Comparison of ENCODE assay signal across 8 cellular contexts in genomic region chr2:192195548-192196418, GRCh38. TPM values are rescaled to one million over a fixed set of nuclear protein-coding genes. Genes with fewer than 3 reads are reported as not detected.
A peak's percentile ranks its signal among the peaks of the same experiment; 100 is the strongest.
DNase-seq lines count a peak whose midpoint lies in the region; ATAC-seq and TF ChIP-seq lines count a peak whose summit lies in the region.

No MANE protein-coding gene starts in this region.

- no peaks in the 10 kb centered on the region for H3K36me3 Mint-ChIP-seq in mesothelial cell of epicardium

- no peaks in the 10 kb centered on the region for H3K9me3 Mint-ChIP-seq in mesothelial cell of epicardium

- peaks cover 49% of the 10 kb centered on the region for H3K4me1 Mint-ChIP-seq in mesothelial cell of epicardium

- no peaks in the 10 kb centered on the region for H3K36me3 ChIP-seq in WERI-Rb-1
- H3K36me3 ChIP-seq in thyroid gland = no peaks in the 10 kb centered on the region

- TF ChIP-seq POLR2A in thyroid gland (IDR thresholded peaks at IDR 0.05) = no peak

- H3K27ac ChIP-seq in WERI-Rb-1 (no peak overlapping the region), thyroid gland (no peak overlapping the region)

- DNase-seq in GM13977 (ENCODE audit: low spot score) (peak; percentile 19), WERI-Rb-1 (no peak), epithelial cell of proximal tubule (ENCODE audit: low read depth) (no peak), mesothelial cell of epicardium (ENCODE audit: low spot score in 2 of 2, unreplicated experiment in 2 of 2) (peak in 1 of 2 experiments; percentile 52), thyroid gland (peak; percentile 14 to 17), RKO (ENCODE audit: low spot score) (no peak), dedifferentiated amniotic fluid mesenchymal stem cell (ENCODE audit: extremely low spot score) (no peak)

- peak overlapping the region; percentile 11 for H3K27ac Mint-ChIP-seq in mesothelial cell of epicardium

- H3K4me1 ChIP-seq in thyroid gland = peaks cover 18 to 29% of the 10 kb centered on the region in 2 donors

- peak overlapping the region; percentile 81 for H3K4me3 Mint-ChIP-seq in mesothelial cell of epicardium

- intact Hi-C loops in thyroid gland (cut with DNase I) = no loop called here

- peak; percentile 16 for ATAC-seq in HG02623 (IDR thresholded peaks at IDR 0.05; ENCODE audit: unreplicated experiment)

- H3K27me3 Mint-ChIP-seq in mesothelial cell of epicardium (ENCODE audit: low read depth) = peaks cover 89% of the 10 kb centered on the region

- H3K4me3 ChIP-seq in WERI-Rb-1 (ENCODE audit: low read depth, low read length) = peak overlapping the region; percentile 62
- peak overlapping the region; percentile 43 for H3K4me3 ChIP-seq in epithelial cell of proximal tubule (ENCODE audit: low read depth, low read length)
- H3K4me3 ChIP-seq in thyroid gland (replicated peaks in 1 of 3) = peak overlapping the region in 2 of 3 donors; percentile 1 to 20

- 2 to 4% methylated on average over 24 to 44 of the region's 44 CpGs for WGBS in thyroid gland, 2 donors

- H3K27me3 ChIP-seq in WERI-Rb-1 (ENCODE audit: insufficient read depth, low read depth, severe bottlenecking) (peaks cover 10% of the 10 kb centered on the region), thyroid gland (peaks cover 45% of the 10 kb centered on the region)

- TF ChIP-seq CTCF in GM13977 (IDR thresholded peaks at IDR 0.05; ENCODE audit: extremely low read depth, insufficient read depth, missing control alignments) (no peak), WERI-Rb-1 (IDR thresholded peaks at IDR 0.05; ENCODE audit: low read depth, low read length) (no peak), epithelial cell of proximal tubule (conservative IDR thresholded peaks at IDR 0.05; ENCODE audit: low read depth, low read length) (no peak), mesothelial cell of epicardium (IDR thresholded peaks at IDR 0.05; ENCODE audit: unreplicated experiment) (no peak), thyroid gland (IDR thresholded peaks at IDR 0.05) (no peak)

- H3K9me3 ChIP-seq in WERI-Rb-1 (ENCODE audit: severe bottlenecking) (no peaks in the 10 kb centered on the region), thyroid gland (no peaks in the 10 kb centered on the region)

- in situ Hi-C loops in GM13977 (cut with MboI; ENCODE audit: low pct_unique_long_range_greater_than_20kb, low sequenced_read_pairs, unreplicated experiment) = no loop called here

RNA-seq across cellular contexts. Expression of gene TMEFF2, which starts 1.1 kb away (rescaled TPM):
- total RNA-seq in epithelial cell of proximal tubule (not detected in 2 replicates), mesothelial cell of epicardium (16.6 to 18.1 TPM (median 17.5 TPM) in 3 replicates), thyroid gland (under 1 TPM in 1 of 4 donors, not detected in 3; 0.11 TPM)

Comparison
In these comparisons a context has a peak if more than half of its experiments do, and no peak if none do; other contexts are left out.
1. DNase-seq: peak in GM13977 (single experiment) and thyroid gland (2 of 2); none in WERI-Rb-1 (single experiment), epithelial cell of proximal tubule (single experiment), RKO (single experiment) and dedifferentiated amniotic fluid mesenchymal stem cell (single experiment).
2. H3K4me3 ChIP-seq: peak in every context shown above with its lines; median percentile 62 in WERI-Rb-1; 43 in epithelial cell of proximal tubule; 10 in thyroid gland.
3. RNA of gene TMEFF2, which starts 1.1 kb away (total RNA-seq): 16.6 to 18.1 TPM in mesothelial cell of epicardium; 0.11 TPM in thyroid gland and not detected in epithelial cell of proximal tubule; every median in the first group is over 10 times any median in the second.